1 cellular context compared by ENCODE assay signal in genomic region chr20:38563802-38564431, GRCh38.
TF ChIP-seq lines count a peak whose summit lies in the region.

No MANE protein-coding gene starts in this region.

TF ChIP-seq in K562, 482 proteins besides CTCF, POLR2A, EP300 and RAD21 (continued from another document):
- 0 out of 4 replicates have a peak, but pooled peaks of 1 of the 2 experiments have one; percentile 33 for TF ChIP-seq ZNF639 (CRISPR knock-in tag; conservative IDR thresholded peaks at IDR 0.05 in 1 of 2, IDR thresholded peaks at IDR 0.05 in 1 of 2)
- no peak for TF ChIP-seq GTF3C2 (IDR thresholded peaks at IDR 0.05; ENCODE audit: borderline replicate concordance, extremely low read depth, insufficient read length)
- TF ChIP-seq NCOA6 (IDR thresholded peaks at IDR 0.05) = no peak
- TF ChIP-seq ZNF583 (CRISPR knock-in tag; IDR thresholded peaks at IDR 0.05) = 0 out of 2 replicates have a peak, but pooled peaks have one; percentile 36
- TF ChIP-seq HMBOX1 (IDR thresholded peaks at IDR 0.05) = peak; percentile 90
- peak in 1 of 2 experiments; percentile 48 for TF ChIP-seq NCOA2 (IDR thresholded peaks at IDR 0.05; ENCODE audit: partially characterized antibody in 2 of 2)
- peak; percentile 97 for TF ChIP-seq ARID1B (IDR thresholded peaks at IDR 0.05)
- TF ChIP-seq CREM (IDR thresholded peaks at IDR 0.05; ENCODE audit: low read depth) = peak; percentile 26; the same call in 1 of the 2 replicates
- no peak for TF ChIP-seq PCBP2 (IDR thresholded peaks at IDR 0.05; ENCODE audit: low read depth, low read length, poor library complexity, severe bottlenecking)
- TF ChIP-seq HOMEZ (CRISPR knock-in tag; IDR thresholded peaks at IDR 0.05) = no peak
- TF ChIP-seq CBX3 (IDR thresholded peaks at IDR 0.05; ENCODE audit: borderline replicate concordance in 1 of 2, low read length in 2 of 2) = 0 out of 3 replicates have a peak, but pooled peaks of 1 of the 2 experiments have one; percentile 57
- TF ChIP-seq NCOA4 (IDR thresholded peaks at IDR 0.05; ENCODE audit: partially characterized antibody) = no peak
- TF ChIP-seq NEUROD1 (IDR thresholded peaks at IDR 0.05; ENCODE audit: borderline replicate concordance, low read depth, low read length, partially characterized antibody) = peak; percentile 12
- peak; percentile 79 for TF ChIP-seq ETV1 (tag; conservative IDR thresholded peaks at IDR 0.05; ENCODE audit: low read depth)
